In the genomic region with DNA sequence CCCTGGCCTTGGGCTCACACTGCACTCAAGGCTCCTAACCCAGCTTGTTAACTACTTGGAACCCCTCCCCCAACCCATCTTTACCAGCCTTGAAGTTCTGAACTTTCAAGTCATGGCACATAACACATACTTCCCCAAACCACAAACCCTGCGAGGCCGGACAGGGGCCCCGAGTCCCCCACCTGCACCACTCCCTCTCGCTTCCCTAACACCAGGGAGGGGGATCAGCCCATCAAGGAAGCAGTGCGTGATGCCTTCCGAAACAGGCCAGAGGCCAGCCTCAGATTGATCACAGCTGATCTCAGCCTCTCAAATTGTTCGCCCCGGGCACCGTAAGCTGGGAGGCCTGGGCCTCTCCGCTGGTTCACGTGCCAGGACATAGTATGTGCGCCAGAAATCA, we compare ENCODE assay signal across 14 cellular contexts. TPM values are rescaled to one million over a fixed set of nuclear protein-coding genes. Genes with fewer than 3 reads are reported as not detected.
DNase-seq lines count a peak whose midpoint lies in the region; ATAC-seq, FAIRE-seq and TF ChIP-seq lines count a peak whose summit lies in the region.
"Had no signal": no experiment of that assay in that cellular context is flagged by ENCODE, and none has a peak within 500 bp of the region (broad histone marks: within the 10 kb centered on the region; RNA-seq: fewer than 3 reads in every experiment).

No MANE protein-coding gene starts in this region.

- H3K27me3 ChIP-seq in astrocyte (ENCODE audit: insufficient read depth, low read length) (no peaks in the 10 kb centered on the region), gastroesophageal sphincter (peaks cover 37% of the 10 kb centered on the region)

- H3K9me3 ChIP-seq in astrocyte (ENCODE audit: insufficient read depth, low read depth, low read length), result no peaks in the 10 kb centered on the region
- H3K9me3 ChIP-seq in gastroesophageal sphincter, result no peaks in the 10 kb centered on the region

- DNase-seq in GM19239 (ENCODE audit: insufficient read length, low spot score) (no peak), NAMALWA (ENCODE audit: low spot score) (peak; percentile 65), astrocyte (ENCODE audit: low read depth) (no peak), neural crest cell (ENCODE audit: low read depth, low spot score) (no peak), AG08396 (ENCODE audit: low spot score) (no peak)
- no peak for DNase-seq in activated CD4-positive, alpha-beta T cell treated with anti-CD3 and anti-CD28 coated beads for 48 hours
- DNase-seq: activated CD8-positive, alpha-beta memory T cell treated with anti-CD3 and anti-CD28 coated beads for 24 hours; aorta; NCI-H2227 treated with DMSO at 0.1 percent for 48 hours; SHP77; small intestine had no signal

- WGBS in gastroesophageal sphincter (ENCODE audit: low coverage in 1 of 2), 2 donors, result no CpG with 5 or more reads among the region's 12 CpGs

- TF ChIP-seq CTCF in astrocyte (IDR thresholded peaks at IDR 0.05; ENCODE audit: insufficient read depth, low read depth, low read length) (no peak), neural crest cell (conservative IDR thresholded peaks at IDR 0.05) (no peak), gastroesophageal sphincter (IDR thresholded peaks at IDR 0.05) (no peak)

- no peaks in the 10 kb centered on the region for H3K9me3 Mint-ChIP-seq in astrocyte (ENCODE audit: unreplicated experiment)
- H3K9me3 Mint-ChIP-seq in neural crest cell, result no peaks in the 10 kb centered on the region

- H3K4me1 Mint-ChIP-seq in astrocyte (ENCODE audit: low read depth, unreplicated experiment) (peaks cover 9% of the 10 kb centered on the region), neural crest cell (peaks cover 13% of the 10 kb centered on the region)

- H3K27me3 Mint-ChIP-seq in astrocyte (ENCODE audit: low read depth, unreplicated experiment), result no peaks in the 10 kb centered on the region
- no peaks in the 10 kb centered on the region for H3K27me3 Mint-ChIP-seq in neural crest cell (ENCODE audit: low read depth)

- ATAC-seq in gastroesophageal sphincter (no peak), GM18858 (IDR thresholded peaks at IDR 0.05; ENCODE audit: unreplicated experiment) (no peak)

- FAIRE-seq in GM19239 (lab: Jason Lieb, UNC) (peak; percentile 68), astrocyte (lab: Jason Lieb, UNC) (no peak)
- FAIRE-seq: G401.6, small intestine had no signal

- no peaks in the 10 kb centered on the region for H4K20me1 ChIP-seq in astrocyte (ENCODE audit: insufficient read depth, low read length)

- H3K27ac ChIP-seq in astrocyte (ENCODE audit: low read depth, low read length), result no peak overlapping the region
- H3K27ac ChIP-seq in gastroesophageal sphincter, result no peak overlapping the region

- H3K36me3 ChIP-seq in astrocyte (ENCODE audit: insufficient read depth, low read length), result no peaks in the 10 kb centered on the region
- peaks cover 0 to 38% of the 10 kb centered on the region in 2 donors for H3K36me3 ChIP-seq in gastroesophageal sphincter

- H3K36me3 Mint-ChIP-seq in astrocyte (ENCODE audit: low read depth, unreplicated experiment), result peaks cover 11% of the 10 kb centered on the region
- H3K36me3 Mint-ChIP-seq in neural crest cell (ENCODE audit: low read depth), result no peaks in the 10 kb centered on the region

- no peak overlapping the region for H3K9ac ChIP-seq in astrocyte (ENCODE audit: low read length)

- H3K4me2 ChIP-seq in astrocyte (ENCODE audit: low read length), result no peak overlapping the region

- TF ChIP-seq POLR2A in gastroesophageal sphincter (IDR thresholded peaks at IDR 0.05), result no peak

- no peak for TF ChIP-seq EP300 in gastroesophageal sphincter (IDR thresholded peaks at IDR 0.05)

- H3K4me3 Mint-ChIP-seq in astrocyte (ENCODE audit: unreplicated experiment), result no peak overlapping the region
- H3K4me3 Mint-ChIP-seq in neural crest cell, result peak overlapping the region; percentile 31

- peak overlapping the region; percentile 77 for H3K27ac Mint-ChIP-seq in astrocyte (ENCODE audit: unreplicated experiment)
- peak overlapping the region; percentile 43 for H3K27ac Mint-ChIP-seq in neural crest cell (ENCODE audit: unreplicated experiment)

- no peak overlapping the region for H2AFZ ChIP-seq in astrocyte (ENCODE audit: low read depth, low read length)

- H3K4me3 ChIP-seq in astrocyte (ENCODE audit: insufficient read depth, low read depth, low read length) (no peak overlapping the region), gastroesophageal sphincter (no peak overlapping the region)

- H3K79me2 ChIP-seq in astrocyte (ENCODE audit: insufficient read depth, low read length), result no peaks in the 10 kb centered on the region

- H3K4me1 ChIP-seq in astrocyte (ENCODE audit: insufficient read depth, low read length) (peaks cover 3% of the 10 kb centered on the region), gastroesophageal sphincter (no peaks in the 10 kb centered on the region)

RNA-seq across cellular contexts. Expression of gene NLRC3, which starts 3.1 kb away (rescaled TPM):
- total RNA-seq in astrocyte (0.17 and 0.23 TPM in 2 replicates), neural crest cell (0.18 TPM in 1 of 2 replicates, not detected in the other), gastroesophageal sphincter (1 to 10 TPM; 1.1 to 5.8 (median 1.4) TPM)

RNA-seq across cellular contexts. Expression of gene SLX4, which starts 31.1 kb away (rescaled TPM):
- 7.8 and 7.9 TPM in 2 replicates for total RNA-seq in astrocyte
- 17.2 and 17.7 TPM in 2 replicates for total RNA-seq in neural crest cell
- 1 to 10 TPM; 1.4 to 5.6 (median 3.2) TPM for total RNA-seq in gastroesophageal sphincter
